2 cellular contexts compared by ENCODE assay signal in genomic region chr3:82000350-82000749, GRCh38.
TF ChIP-seq lines count a peak whose summit lies in the region.

No MANE protein-coding gene starts in this region.

TF ChIP-seq in GM23338, 12 proteins besides CTCF, POLR2A, EP300 and RAD21 (continued from another document):
- TF ChIP-seq ZNF462 (CRISPR knock-in tag; IDR thresholded peaks at IDR 0.05) = no peak
- TF ChIP-seq EZH2phosphoT487 (IDR thresholded peaks at IDR 0.05; ENCODE audit: unreplicated experiment) = no peak
- no peak for TF ChIP-seq NANOG (IDR thresholded peaks at IDR 0.05; ENCODE audit: borderline replicate concordance)
- no peak for TF ChIP-seq ZNF331 (CRISPR knock-in tag; IDR thresholded peaks at IDR 0.05; ENCODE audit: low read depth)
- no peak for TF ChIP-seq ZNF114 (CRISPR knock-in tag; IDR thresholded peaks at IDR 0.05)
- TF ChIP-seq JUNB (IDR thresholded peaks at IDR 0.05; ENCODE audit: unreplicated experiment) = no peak
- TF ChIP-seq ETS1 (IDR thresholded peaks at IDR 0.05) = no peak

TF ChIP-seq in WTC11, 78 proteins besides CTCF, POLR2A, EP300 and RAD21 (continued from another document):
- TF ChIP-seq AFF4 (CRISPR knock-in tag; IDR thresholded peaks at IDR 0.05; ENCODE audit: borderline replicate concordance) = no peak
- no peak for TF ChIP-seq GRHL2 (CRISPR knock-in tag; IDR thresholded peaks at IDR 0.05; ENCODE audit: insufficient replicate concordance, severe bottlenecking)
- TF ChIP-seq TCF7 (CRISPR knock-in tag; IDR thresholded peaks at IDR 0.05; ENCODE audit: low read depth) = no peak
- TF ChIP-seq SOX15 (CRISPR knock-in tag; IDR thresholded peaks at IDR 0.05) = no peak
- no peak for TF ChIP-seq PRDM15 (CRISPR knock-in tag; IDR thresholded peaks at IDR 0.05)
- no peak for TF ChIP-seq ESRRA (CRISPR knock-in tag; IDR thresholded peaks at IDR 0.05; ENCODE audit: borderline replicate concordance)
- no peak for TF ChIP-seq MAX (CRISPR knock-in tag; IDR thresholded peaks at IDR 0.05)
- no peak for TF ChIP-seq ZNF263 (CRISPR knock-in tag; IDR thresholded peaks at IDR 0.05; ENCODE audit: low read depth)
- TF ChIP-seq JUN (CRISPR knock-in tag; IDR thresholded peaks at IDR 0.05) = no peak
- no peak for TF ChIP-seq ARID4B (CRISPR knock-in tag; IDR thresholded peaks at IDR 0.05; ENCODE audit: borderline replicate concordance)
- no peak for TF ChIP-seq NR3C1 (CRISPR knock-in tag; conservative IDR thresholded peaks at IDR 0.05; ENCODE audit: low read depth)
